Comparison of ENCODE assay signal across 8 cellular contexts in genomic region chr5:5421961-5422818, GRCh38. TPM values are rescaled to one million over a fixed set of nuclear protein-coding genes. Genes with fewer than 3 reads are reported as not detected.
DNase-seq lines count a peak whose midpoint lies in the region; ATAC-seq and TF ChIP-seq lines count a peak whose summit lies in the region.

Gene ICE1, plus strand, starts transcription at chr5:5422677. Its CDS starts 239 bp downstream, at chr5:5422916.

- peak within 1 kb of the TSS; percentile 92 for H3K4me3 ChIP-seq in AG04450 (ENCODE audit: low read depth, low read length)
- H3K4me3 ChIP-seq in cardiac fibroblast (replicated peaks in 1 of 2; ENCODE audit: low read depth in 2 of 2, low read length in 2 of 2), result peak within 1 kb of the TSS; percentile 73 to 85

- H3K27me3 Mint-ChIP-seq in WTC11 (ENCODE audit: low read depth), result no peaks in the 10 kb centered on the region; the same call in 1 of the 2 replicates

- POLR2A ChIA-PET in AG04450 (lab: Yijun Ruan, JAX) (interaction anchor here (0.5 kb wide), 1 partner anchor 146 kb away, joined by 4 read pairs; no protein-coding TSS in a partner anchor), WTC11 (lab: Charles Lee) (interaction anchor here (0.7 kb wide), 1 partner anchor 73 kb away, joined by 3 read pairs; no protein-coding TSS in a partner anchor)

- no peaks in the 10 kb centered on the region for H3K9me3 Mint-ChIP-seq in WTC11

- peak within 1 kb of the TSS; percentile 89 for H3K4me3 Mint-ChIP-seq in WTC11

- H3K27me3 ChIP-seq in AG04450 (ENCODE audit: control insufficient read depth, insufficient read depth, low read length), result no peaks in the 10 kb centered on the region

- ATAC-seq in GM18909 (IDR thresholded peaks at IDR 0.05; ENCODE audit: poor library complexity, unreplicated experiment) (peak; percentile 85), HG03175 (IDR thresholded peaks at IDR 0.05; ENCODE audit: unreplicated experiment) (peak; percentile 79), WTC11 (peak; percentile 95)

- CTCF ChIA-PET in AG04450 (lab: Charles Lee) (interaction anchor here (0.6 to 1.5 kb wide), 5 partner anchors 11 to 281 kb away, joined by 3 to 9 read pairs (median 6); partner anchors contain the start of gene ADAMTS16), WTC11 (lab: Charles Lee) (interaction anchor here (0.8 to 3.7 kb wide), 13 partner anchors 18 to 560 kb away, joined by 3 to 21 read pairs (median 5); partner anchors contain the start of gene ADAMTS16)

- DNase-seq in AG04450 (ENCODE audit: low read depth, low spot score), result peak; percentile 97
- peak; percentile 95 for DNase-seq in NCI-H226
- peak; percentile 97 for DNase-seq in WTC11 (ENCODE audit: low spot score)
- peak; percentile 99 for DNase-seq in cardiac fibroblast (ENCODE audit: low read depth in 2 of 2)
- peak; percentile 95 for DNase-seq in iPS-NIHi7 (ENCODE audit: extremely low spot score)
- peak; percentile 97 for DNase-seq in smooth muscle cell of the brain vasculature (ENCODE audit: low read depth, low spot score)

- no peaks in the 10 kb centered on the region for H3K36me3 Mint-ChIP-seq in WTC11

- TF ChIP-seq CTCF in AG04450 (IDR thresholded peaks at IDR 0.05; ENCODE audit: low read depth, low read length) (no peak), WTC11 (IDR thresholded peaks at IDR 0.05) (no peak), cardiac fibroblast (IDR thresholded peaks at IDR 0.05; ENCODE audit: low read depth, low read length) (no peak)

- H3K27ac ChIP-seq in AG04450 (ENCODE audit: low read depth, low read length), result peak within 1 kb of the TSS; percentile 99

- peak within 1 kb of the TSS; percentile 96 for H3K27ac Mint-ChIP-seq in WTC11

- H3K4me1 Mint-ChIP-seq in WTC11, result peaks cover 38% of the 10 kb centered on the region

- H3K9me3 ChIP-seq in AG04450 (ENCODE audit: control insufficient read depth, insufficient read depth, low read length), result no peaks in the 10 kb centered on the region

TF ChIP-seq in WTC11, 78 proteins besides CTCF, POLR2A, EP300 and RAD21 (continues in another document):
- TF ChIP-seq ZNF671 (CRISPR knock-in tag; IDR thresholded peaks at IDR 0.05), result no peak
- no peak for TF ChIP-seq STAT6 (CRISPR knock-in tag; conservative IDR thresholded peaks at IDR 0.05; ENCODE audit: low read depth)
- no peak for TF ChIP-seq E2F4 (CRISPR knock-in tag; IDR thresholded peaks at IDR 0.05; ENCODE audit: borderline replicate concordance, low read depth)
- peak; percentile 77; the same call in 1 of the 2 replicates for TF ChIP-seq FOXK1 (CRISPR knock-in tag; IDR thresholded peaks at IDR 0.05)
- TF ChIP-seq ZNF425 (CRISPR knock-in tag; conservative IDR thresholded peaks at IDR 0.05), result no peak
- peak; percentile 84 for TF ChIP-seq USF1 (CRISPR knock-in tag; IDR thresholded peaks at IDR 0.05)
- peak; percentile 45; the same call in 1 of the 2 replicates for TF ChIP-seq ZBTB21 (CRISPR knock-in tag; IDR thresholded peaks at IDR 0.05; ENCODE audit: borderline replicate concordance)
- TF ChIP-seq GABPB1 (CRISPR knock-in tag; IDR thresholded peaks at IDR 0.05), result peak; percentile 32
- TF ChIP-seq ZSCAN18 (CRISPR knock-in tag; IDR thresholded peaks at IDR 0.05), result no peak
- TF ChIP-seq ESRRA (CRISPR knock-in tag; IDR thresholded peaks at IDR 0.05; ENCODE audit: borderline replicate concordance), result no peak
- TF ChIP-seq HMGXB4 (CRISPR knock-in tag; IDR thresholded peaks at IDR 0.05), result no peak
- peak; percentile 86 for TF ChIP-seq USF2 (CRISPR knock-in tag; IDR thresholded peaks at IDR 0.05)
- no peak for TF ChIP-seq JAZF1 (CRISPR knock-in tag; IDR thresholded peaks at IDR 0.05)

RNA-seq across cellular contexts. Expression of gene ICE1, which starts in this region (rescaled TPM):
- 17.8 and 23.4 TPM in 2 replicates for polyA plus RNA-seq in AG04450 (2011; rRNA removed)
- 33.6 and 43.2 TPM in 2 replicates for polyA minus RNA-seq in AG04450 (2011; rRNA and poly(A)+ RNA removed)
- total RNA-seq in WTC11 (2021), result 40.7 to 48.9 TPM (median 45.3 TPM) in 3 replicates

Comparison
In these comparisons a context has a peak if more than half of its experiments do, and no peak if none do; other contexts are left out.
1. Peak in every context shown above with its lines: DNase-seq, ATAC-seq, H3K4me3 ChIP-seq and H3K27ac ChIP-seq.